In the genomic region with DNA sequence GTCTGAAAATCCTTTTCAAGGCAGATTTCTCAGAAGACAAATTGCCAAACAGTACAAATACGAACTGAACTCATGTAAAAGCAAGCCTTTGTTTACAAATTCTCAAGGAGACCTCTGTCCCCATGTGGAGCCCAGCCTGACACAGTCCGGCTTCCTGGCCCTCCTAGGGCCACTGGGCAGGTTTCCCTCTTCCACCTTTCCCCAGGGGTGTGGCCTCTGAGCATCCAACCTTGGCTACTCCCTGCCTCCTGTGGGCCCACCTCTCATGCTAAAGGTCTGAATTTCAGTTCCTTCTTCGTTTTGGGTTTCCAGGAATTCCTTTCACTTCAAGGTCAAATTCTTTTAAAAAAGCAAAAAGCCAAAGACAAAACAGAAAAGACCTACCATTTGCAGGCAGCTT, we compare ENCODE assay signal across 2 cellular contexts.
TF ChIP-seq lines count a peak whose summit lies in the region.

No MANE protein-coding gene starts in this region.

TF ChIP-seq in GM23338, 12 proteins besides CTCF, POLR2A, EP300 and RAD21:
- TF ChIP-seq ETS1 (IDR thresholded peaks at IDR 0.05) (no peak), CREB1 (CRISPR knock-in tag; IDR thresholded peaks at IDR 0.05; ENCODE audit: low read depth) (no peak), JUNB (IDR thresholded peaks at IDR 0.05; ENCODE audit: unreplicated experiment) (no peak), ZNF114 (CRISPR knock-in tag; IDR thresholded peaks at IDR 0.05) (no peak)

TF ChIP-seq in HepG2, 621 proteins besides CTCF, POLR2A, EP300 and RAD21:
- TF ChIP-seq, protein P1, sequence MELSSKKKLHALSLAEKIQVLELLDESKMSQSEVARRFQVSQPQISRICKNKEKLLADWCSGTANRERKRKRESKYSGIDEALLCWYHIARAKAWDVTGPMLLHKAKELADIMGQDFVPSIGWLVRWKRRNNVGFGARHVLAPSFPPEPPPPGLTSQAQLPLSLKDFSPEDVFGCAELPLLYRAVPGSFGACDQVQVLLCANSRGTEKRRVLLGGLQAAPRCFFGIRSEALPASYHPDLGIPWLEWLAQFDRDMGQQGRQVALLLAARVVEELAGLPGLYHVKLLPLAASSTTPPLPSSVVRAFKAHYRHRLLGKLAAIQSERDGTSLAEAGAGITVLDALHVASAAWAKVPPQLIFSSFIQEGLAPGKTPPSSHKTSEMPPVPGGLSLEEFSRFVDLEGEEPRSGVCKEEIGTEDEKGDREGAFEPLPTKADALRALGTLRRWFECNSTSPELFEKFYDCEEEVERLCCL (CRISPR knock-in tag; IDR thresholded peaks at IDR 0.05; ENCODE audit: borderline replicate concordance): no peak
- TF ChIP-seq KDM3A (CRISPR knock-in tag; IDR thresholded peaks at IDR 0.05; ENCODE audit: low read depth) (no peak), ARNTL (CRISPR knock-in tag; IDR thresholded peaks at IDR 0.05) (no peak), PHF8 (CRISPR knock-in tag; IDR thresholded peaks at IDR 0.05) (no peak), ZNF207 (IDR thresholded peaks at IDR 0.05; ENCODE audit: borderline replicate concordance) (no peak), GABPB1 (CRISPR knock-in tag; IDR thresholded peaks at IDR 0.05) (no peak), HIVEP1 (CRISPR knock-in tag; IDR thresholded peaks at IDR 0.05) (no peak), ZNF878 (CRISPR knock-in tag; IDR thresholded peaks at IDR 0.05) (no peak), SIX4 (CRISPR knock-in tag; IDR thresholded peaks at IDR 0.05) (no peak), ZKSCAN5 (CRISPR knock-in tag; IDR thresholded peaks at IDR 0.05) (no peak), ZNF343 (CRISPR knock-in tag; IDR thresholded peaks at IDR 0.05) (no peak), ZNF713 (CRISPR knock-in tag; IDR thresholded peaks at IDR 0.05) (no peak), IKZF4 (CRISPR knock-in tag; IDR thresholded peaks at IDR 0.05; ENCODE audit: borderline replicate concordance, low read depth, not compliant biosample characterization) (no peak), PAWR (CRISPR knock-in tag; IDR thresholded peaks at IDR 0.05; ENCODE audit: borderline replicate concordance) (no peak), ZNF547 (CRISPR knock-in tag; IDR thresholded peaks at IDR 0.05) (no peak)
- TF ChIP-seq, protein P2, sequence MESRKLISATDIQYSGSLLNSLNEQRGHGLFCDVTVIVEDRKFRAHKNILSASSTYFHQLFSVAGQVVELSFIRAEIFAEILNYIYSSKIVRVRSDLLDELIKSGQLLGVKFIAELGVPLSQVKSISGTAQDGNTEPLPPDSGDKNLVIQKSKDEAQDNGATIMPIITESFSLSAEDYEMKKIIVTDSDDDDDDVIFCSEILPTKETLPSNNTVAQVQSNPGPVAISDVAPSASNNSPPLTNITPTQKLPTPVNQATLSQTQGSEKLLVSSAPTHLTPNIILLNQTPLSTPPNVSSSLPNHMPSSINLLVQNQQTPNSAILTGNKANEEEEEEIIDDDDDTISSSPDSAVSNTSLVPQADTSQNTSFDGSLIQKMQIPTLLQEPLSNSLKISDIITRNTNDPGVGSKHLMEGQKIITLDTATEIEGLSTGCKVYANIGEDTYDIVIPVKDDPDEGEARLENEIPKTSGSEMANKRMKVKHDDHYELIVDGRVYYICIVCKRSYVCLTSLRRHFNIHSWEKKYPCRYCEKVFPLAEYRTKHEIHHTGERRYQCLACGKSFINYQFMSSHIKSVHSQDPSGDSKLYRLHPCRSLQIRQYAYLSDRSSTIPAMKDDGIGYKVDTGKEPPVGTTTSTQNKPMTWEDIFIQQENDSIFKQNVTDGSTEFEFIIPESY (CRISPR knock-in tag; IDR thresholded peaks at IDR 0.05): no peak
- TF ChIP-seq, protein P3, sequence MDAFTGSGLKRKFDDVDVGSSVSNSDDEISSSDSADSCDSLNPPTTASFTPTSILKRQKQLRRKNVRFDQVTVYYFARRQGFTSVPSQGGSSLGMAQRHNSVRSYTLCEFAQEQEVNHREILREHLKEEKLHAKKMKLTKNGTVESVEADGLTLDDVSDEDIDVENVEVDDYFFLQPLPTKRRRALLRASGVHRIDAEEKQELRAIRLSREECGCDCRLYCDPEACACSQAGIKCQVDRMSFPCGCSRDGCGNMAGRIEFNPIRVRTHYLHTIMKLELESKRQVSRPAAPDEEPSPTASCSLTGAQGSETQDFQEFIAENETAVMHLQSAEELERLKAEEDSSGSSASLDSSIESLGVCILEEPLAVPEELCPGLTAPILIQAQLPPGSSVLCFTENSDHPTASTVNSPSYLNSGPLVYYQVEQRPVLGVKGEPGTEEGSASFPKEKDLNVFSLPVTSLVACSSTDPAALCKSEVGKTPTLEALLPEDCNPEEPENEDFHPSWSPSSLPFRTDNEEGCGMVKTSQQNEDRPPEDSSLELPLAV (CRISPR knock-in tag; conservative IDR thresholded peaks at IDR 0.05; ENCODE audit: low read depth): no peak
- TF ChIP-seq, protein P4, sequence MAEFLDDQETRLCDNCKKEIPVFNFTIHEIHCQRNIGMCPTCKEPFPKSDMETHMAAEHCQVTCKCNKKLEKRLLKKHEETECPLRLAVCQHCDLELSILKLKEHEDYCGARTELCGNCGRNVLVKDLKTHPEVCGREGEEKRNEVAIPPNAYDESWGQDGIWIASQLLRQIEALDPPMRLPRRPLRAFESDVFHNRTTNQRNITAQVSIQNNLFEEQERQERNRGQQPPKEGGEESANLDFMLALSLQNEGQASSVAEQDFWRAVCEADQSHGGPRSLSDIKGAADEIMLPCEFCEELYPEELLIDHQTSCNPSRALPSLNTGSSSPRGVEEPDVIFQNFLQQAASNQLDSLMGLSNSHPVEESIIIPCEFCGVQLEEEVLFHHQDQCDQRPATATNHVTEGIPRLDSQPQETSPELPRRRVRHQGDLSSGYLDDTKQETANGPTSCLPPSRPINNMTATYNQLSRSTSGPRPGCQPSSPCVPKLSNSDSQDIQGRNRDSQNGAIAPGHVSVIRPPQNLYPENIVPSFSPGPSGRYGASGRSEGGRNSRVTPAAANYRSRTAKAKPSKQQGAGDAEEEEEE (CRISPR knock-in tag; IDR thresholded peaks at IDR 0.05; ENCODE audit: borderline replicate concordance): no peak
- TF ChIP-seq, protein P5, sequence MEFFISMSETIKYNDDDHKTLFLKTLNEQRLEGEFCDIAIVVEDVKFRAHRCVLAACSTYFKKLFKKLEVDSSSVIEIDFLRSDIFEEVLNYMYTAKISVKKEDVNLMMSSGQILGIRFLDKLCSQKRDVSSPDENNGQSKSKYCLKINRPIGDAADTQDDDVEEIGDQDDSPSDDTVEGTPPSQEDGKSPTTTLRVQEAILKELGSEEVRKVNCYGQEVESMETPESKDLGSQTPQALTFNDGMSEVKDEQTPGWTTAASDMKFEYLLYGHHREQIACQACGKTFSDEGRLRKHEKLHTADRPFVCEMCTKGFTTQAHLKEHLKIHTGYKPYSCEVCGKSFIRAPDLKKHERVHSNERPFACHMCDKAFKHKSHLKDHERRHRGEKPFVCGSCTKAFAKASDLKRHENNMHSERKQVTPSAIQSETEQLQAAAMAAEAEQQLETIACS (CRISPR knock-in tag; IDR thresholded peaks at IDR 0.05): no peak
- TF ChIP-seq, protein P6, sequence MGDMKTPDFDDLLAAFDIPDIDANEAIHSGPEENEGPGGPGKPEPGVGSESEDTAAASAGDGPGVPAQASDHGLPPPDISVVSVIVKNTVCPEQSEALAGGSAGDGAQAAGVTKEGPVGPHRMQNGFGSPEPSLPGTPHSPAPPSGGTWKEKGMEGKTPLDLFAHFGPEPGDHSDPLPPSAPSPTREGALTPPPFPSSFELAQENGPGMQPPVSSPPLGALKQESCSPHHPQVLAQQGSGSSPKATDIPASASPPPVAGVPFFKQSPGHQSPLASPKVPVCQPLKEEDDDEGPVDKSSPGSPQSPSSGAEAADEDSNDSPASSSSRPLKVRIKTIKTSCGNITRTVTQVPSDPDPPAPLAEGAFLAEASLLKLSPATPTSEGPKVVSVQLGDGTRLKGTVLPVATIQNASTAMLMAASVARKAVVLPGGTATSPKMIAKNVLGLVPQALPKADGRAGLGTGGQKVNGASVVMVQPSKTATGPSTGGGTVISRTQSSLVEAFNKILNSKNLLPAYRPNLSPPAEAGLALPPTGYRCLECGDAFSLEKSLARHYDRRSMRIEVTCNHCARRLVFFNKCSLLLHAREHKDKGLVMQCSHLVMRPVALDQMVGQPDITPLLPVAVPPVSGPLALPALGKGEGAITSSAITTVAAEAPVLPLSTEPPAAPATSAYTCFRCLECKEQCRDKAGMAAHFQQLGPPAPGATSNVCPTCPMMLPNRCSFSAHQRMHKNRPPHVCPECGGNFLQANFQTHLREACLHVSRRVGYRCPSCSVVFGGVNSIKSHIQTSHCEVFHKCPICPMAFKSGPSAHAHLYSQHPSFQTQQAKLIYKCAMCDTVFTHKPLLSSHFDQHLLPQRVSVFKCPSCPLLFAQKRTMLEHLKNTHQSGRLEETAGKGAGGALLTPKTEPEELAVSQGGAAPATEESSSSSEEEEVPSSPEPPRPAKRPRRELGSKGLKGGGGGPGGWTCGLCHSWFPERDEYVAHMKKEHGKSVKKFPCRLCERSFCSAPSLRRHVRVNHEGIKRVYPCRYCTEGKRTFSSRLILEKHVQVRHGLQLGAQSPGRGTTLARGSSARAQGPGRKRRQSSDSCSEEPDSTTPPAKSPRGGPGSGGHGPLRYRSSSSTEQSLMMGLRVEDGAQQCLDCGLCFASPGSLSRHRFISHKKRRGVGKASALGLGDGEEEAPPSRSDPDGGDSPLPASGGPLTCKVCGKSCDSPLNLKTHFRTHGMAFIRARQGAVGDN (CRISPR knock-in tag; IDR thresholded peaks at IDR 0.05): no peak
